8 cellular contexts compared by ENCODE assay signal in the genomic region with DNA sequence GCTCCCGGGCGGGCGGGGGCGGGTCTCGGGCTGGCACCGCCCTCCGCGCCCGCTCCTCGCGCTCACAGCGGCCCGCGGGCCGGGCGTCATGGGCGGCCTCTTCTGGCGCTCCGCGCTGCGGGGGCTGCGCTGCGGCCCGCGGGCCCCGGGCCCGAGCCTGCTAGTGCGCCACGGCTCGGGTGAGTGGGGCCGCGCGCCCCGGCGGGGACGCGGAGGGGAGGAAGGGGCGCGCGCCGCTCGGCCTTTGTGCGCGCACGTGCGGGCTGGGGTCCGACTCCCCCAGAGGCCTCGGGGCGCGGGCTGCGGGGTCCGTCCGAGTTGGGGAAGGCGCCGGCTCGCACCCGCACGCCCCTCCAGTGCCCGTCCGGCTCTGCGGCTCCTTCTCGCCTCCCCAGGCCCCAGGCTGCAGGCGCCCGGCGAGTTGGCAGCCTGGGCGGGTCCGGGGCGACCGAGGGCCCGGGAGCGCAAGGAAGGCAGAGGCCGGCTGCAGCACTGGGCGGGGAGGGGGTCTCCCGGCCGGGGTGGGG. TPM values are rescaled to one million over a fixed set of nuclear protein-coding genes. Genes with fewer than 3 reads are reported as not detected.
A peak's percentile ranks its signal among the peaks of the same experiment; 100 is the strongest.
DNase-seq lines count a peak whose midpoint lies in the region; ATAC-seq, FAIRE-seq and TF ChIP-seq lines count a peak whose summit lies in the region.

A gene (plus strand): TSS at position 65 of the 527 bp plus-strand sequence. CDS start 24 bp downstream, at position 89.

- peaks cover 30% of the 10 kb centered on the region for H3K36me3 ChIP-seq in DND-41 (ENCODE audit: insufficient read depth, low read length)

- peak within 1 kb of the TSS; percentile 85 for H3K27ac ChIP-seq in DND-41 (ENCODE audit: low read length)

- H3K9ac ChIP-seq in DND-41 (ENCODE audit: low read depth, low read length) = peak within 1 kb of the TSS; percentile 66

- no peaks in the 10 kb centered on the region for H3K27me3 ChIP-seq in DND-41 (ENCODE audit: insufficient read depth, low read length, poor library complexity)

- no peaks in the 10 kb centered on the region for H3K9me3 ChIP-seq in DND-41 (ENCODE audit: insufficient read depth, low read length, severe bottlenecking)

- TF ChIP-seq CTCF in DND-41 (IDR thresholded peaks at IDR 0.05; ENCODE audit: borderline replicate concordance, extremely low read depth, low read length, poor library complexity, severe bottlenecking) (no peak), HFF-Myc (IDR thresholded peaks at IDR 0.05; ENCODE audit: low read depth, low read length, missing control alignments) (no peak)

- peak; percentile 38 for ATAC-seq in DND-41 (ENCODE audit: insufficient read depth, low read depth)
- ATAC-seq in GM21528 (IDR thresholded peaks at IDR 0.05; ENCODE audit: low FRiP score, unreplicated experiment) = no peak
- no peak for ATAC-seq in GM21360 (IDR thresholded peaks at IDR 0.05; ENCODE audit: unreplicated experiment)
- ATAC-seq in HG03442 (IDR thresholded peaks at IDR 0.05; ENCODE audit: unreplicated experiment) = no peak

- peak within 1 kb of the TSS; percentile 73 for H3K4me2 ChIP-seq in DND-41 (ENCODE audit: insufficient read depth, low read length)

- FAIRE-seq in frontal cortex (lab: Jason Lieb, UNC) = no peak

- H3K4me3 ChIP-seq in DND-41 (ENCODE audit: low read depth in 1 of 2, low read length in 2 of 2) (peak within 1 kb of the TSS; percentile 47 to 64), HFF-Myc (replicated peaks; ENCODE audit: low read depth, low read length) (peak within 1 kb of the TSS; percentile 48)

- peaks cover 55% of the 10 kb centered on the region for H3K4me1 ChIP-seq in DND-41 (ENCODE audit: insufficient read depth, low read length)

- peaks cover 25% of the 10 kb centered on the region for H4K20me1 ChIP-seq in DND-41 (ENCODE audit: insufficient read depth, low read length)

- H3K79me2 ChIP-seq in DND-41 (ENCODE audit: insufficient read depth, low read length) = peaks cover 50% of the 10 kb centered on the region

- DNase-seq in DND-41 (peak; percentile 52), HFF-Myc (ENCODE audit: extremely low read depth, low read depth) (no peak), frontal cortex (ENCODE audit: low spot score in 2 of 2) (peak; percentile 66 to 71), occipital lobe (lab: John Stamatoyannopoulos, UW) (no peak)
- peak; percentile 41 to 52 for DNase-seq in activated T-cell treated with anti-CD3 and anti-CD28 coated beads, Interleukin-2, amount 50 U/mL, for 48 hours

- H2AFZ ChIP-seq in DND-41 (ENCODE audit: low read depth, low read length) = peak within 1 kb of the TSS; percentile 78

RNA-seq across cellular contexts. Expression of the gene that starts here (rescaled TPM):
- 12.6 TPM for total RNA-seq in frontal cortex
- total RNA-seq in occipital lobe = 15.4 TPM

Comparison
In these comparisons a context has a peak if more than half of its experiments do, and no peak if none do; other contexts are left out.
1. DNase-seq: peak in DND-41 (single experiment), activated T-cell treated with anti-CD3 and anti-CD28 coated beads, Interleukin-2, amount 50 U/mL, for 48 hours (2 of 2) and frontal cortex (2 of 2); none in HFF-Myc (single experiment) and occipital lobe (single experiment).